ENCODE assay signal across 20 cellular contexts in the genomic region with DNA sequence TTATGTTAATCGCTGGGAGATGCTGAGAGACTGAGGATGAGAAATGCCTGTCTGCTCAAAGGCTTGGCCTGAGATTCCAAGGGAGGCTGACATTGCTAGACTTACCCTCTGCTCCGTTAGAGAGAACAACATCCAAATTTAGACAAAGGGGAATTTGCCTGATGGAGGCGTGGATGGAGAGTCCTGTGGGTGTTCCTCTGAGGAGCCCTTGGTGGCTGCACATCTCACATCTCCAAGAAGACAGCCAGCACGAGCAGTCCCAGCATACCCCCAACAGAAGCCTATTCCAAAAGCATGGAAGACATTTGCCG. TPM values are rescaled to one million over a fixed set of nuclear protein-coding genes. Genes with fewer than 3 reads are reported as not detected.
"Had no signal": no experiment of that assay in that cellular context is flagged by ENCODE, and none has a peak within 500 bp of the region (broad histone marks: within the 10 kb centered on the region; RNA-seq: fewer than 3 reads in every experiment).

No MANE protein-coding gene starts in this region.

- H3K4me1 Mint-ChIP-seq: activated CD4-positive, alpha-beta T cell treated with anti-CD3 and anti-CD28 coated beads for 36 hours; immature natural killer cell; naive thymus-derived CD8-positive, alpha-beta T cell had no signal

- H3K27ac Mint-ChIP-seq: activated CD4-positive, alpha-beta memory T cell treated with anti-CD3 and anti-CD28 coated beads for 36 hours; activated CD4-positive, alpha-beta T cell treated with anti-CD3 and anti-CD28 coated beads for 36 hours; immature natural killer cell; naive thymus-derived CD8-positive, alpha-beta T cell; T-helper 1 cell treated with Interleukin-12 subunit alpha and Interleukin-12 subunit beta and Interleukin-4 antibody, amounts not matched to agents 30 μg/mL and 1 μg/mL, for 36 hours had no signal

- H3K4me3 Mint-ChIP-seq: activated CD4-positive, alpha-beta memory T cell treated with anti-CD3 and anti-CD28 coated beads for 36 hours; activated CD4-positive, alpha-beta T cell treated with anti-CD3 and anti-CD28 coated beads for 36 hours; activated T-cell treated with anti-CD3 and anti-CD28 coated beads, Interleukin-2, amount 50 U/mL, for 4 hours; immature natural killer cell; naive thymus-derived CD8-positive, alpha-beta T cell; T-helper 1 cell treated with Interleukin-12 subunit alpha and Interleukin-12 subunit beta and Interleukin-4 antibody, amounts not matched to agents 30 μg/mL and 1 μg/mL, for 36 hours had no signal

- H3K9me3 ChIP-seq: mucosa of descending colon, prostate gland had no signal

- H3K36me3 ChIP-seq: prostate gland had no signal

- H3K4me1 ChIP-seq: foreskin keratinocyte, prostate gland had no signal

- H3K27ac ChIP-seq: foreskin keratinocyte, prostate gland had no signal

- ATAC-seq: activated CD4-positive, alpha-beta T cell treated with anti-CD3 and anti-CD28 coated beads for 36 hours; activated T-cell treated with anti-CD3 and anti-CD28 coated beads, Interleukin-2, amount 50 U/mL, for 4 hours; naive thymus-derived CD8-positive, alpha-beta T cell had no signal

- H3K4me2 ChIP-seq: smooth muscle cell had no signal

- DNase-seq: activated CD4-positive, alpha-beta memory T cell treated with anti-CD3 and anti-CD28 coated beads for 36 hours; activated CD4-positive, alpha-beta T cell treated with anti-CD3 and anti-CD28 coated beads for 36 hours; activated effector memory CD4-positive, alpha-beta T cell treated with Interleukin-2 at 50 U/mL for 16 hours; activated naive CD4-positive, alpha-beta T cell treated with anti-CD3 and anti-CD28 coated beads, Interleukin-2, amount 50 U/mL, for 16 hours; activated T-cell treated with anti-CD3 and anti-CD28 coated beads, Interleukin-2, amount 50 U/mL, for 4 hours; central memory CD4-positive, alpha-beta T cell; cortex of kidney; effector CD8-positive, alpha-beta T cell; immature natural killer cell; mucosa of descending colon; naive thymus-derived CD8-positive, alpha-beta T cell; stimulated activated CD4-positive, alpha-beta T cell treated with anti-CD3 and anti-CD28 coated beads, Interleukin-4, amount 100 ng/mL, for 4 hours; stimulated activated CD8-positive, alpha-beta memory T cell treated with anti-CD3 and anti-CD28 coated beads, Interleukin-4, amount 100 ng/mL, for 48 hours; stimulated activated naive CD4-positive, alpha-beta T cell treated with Interleukin-2 at 50 U/mL for 16 hours; trophoblast cell had no signal

- H3K4me3 ChIP-seq: mucosa of descending colon, prostate gland, smooth muscle cell had no signal

- H3K9me3 Mint-ChIP-seq: activated CD4-positive, alpha-beta memory T cell treated with anti-CD3 and anti-CD28 coated beads for 36 hours; activated T-cell treated with anti-CD3 and anti-CD28 coated beads, Interleukin-2, amount 50 U/mL, for 4 hours; immature natural killer cell; naive thymus-derived CD8-positive, alpha-beta T cell; T-helper 1 cell treated with Interleukin-12 subunit alpha and Interleukin-12 subunit beta and Interleukin-4 antibody, amounts not matched to agents 30 μg/mL and 1 μg/mL, for 36 hours had no signal

- H3K36me3 Mint-ChIP-seq: activated CD4-positive, alpha-beta memory T cell treated with anti-CD3 and anti-CD28 coated beads for 36 hours; immature natural killer cell; naive thymus-derived CD8-positive, alpha-beta T cell had no signal

RNA-seq across cellular contexts. Expression of a gene that starts 58.1 kb away (rescaled TPM):
- total RNA-seq: activated CD4-positive, alpha-beta memory T cell treated with anti-CD3 and anti-CD28 coated beads for 36 hours; activated CD4-positive, alpha-beta T cell treated with anti-CD3 and anti-CD28 coated beads for 36 hours; activated T-cell treated with anti-CD3 and anti-CD28 coated beads, Interleukin-2, amount 50 U/mL, for 4 hours; foreskin keratinocyte; lower leg skin; naive thymus-derived CD8-positive, alpha-beta T cell; smooth muscle cell had no signal
- polyA plus RNA-seq: foreskin keratinocyte; immature natural killer cell; naive thymus-derived CD8-positive, alpha-beta T cell; smooth muscle cell had no signal
